Comparison of ENCODE assay signal across 8 cellular contexts in genomic region chr14:60722163-60722835, GRCh38. TPM values are rescaled to one million over a fixed set of nuclear protein-coding genes. Genes with fewer than 3 reads are reported as not detected.
A peak's percentile ranks its signal among the peaks of the same experiment; 100 is the strongest.
DNase-seq lines count a peak whose midpoint lies in the region; ATAC-seq and TF ChIP-seq lines count a peak whose summit lies in the region.

No MANE protein-coding gene starts in this region.

- no peaks in the 10 kb centered on the region for H3K27me3 ChIP-seq in right lobe of liver

- H3K9me3 Mint-ChIP-seq in T-helper 1 cell treated with Interleukin-12 subunit alpha and Interleukin-12 subunit beta and Interleukin-4 antibody, amounts not matched to agents 30 μg/mL and 1 μg/mL, for 36 hours: no peaks in the 10 kb centered on the region
- H3K9me3 Mint-ChIP-seq in central memory CD8-positive, alpha-beta T cell: no peaks in the 10 kb centered on the region

- no peaks in the 10 kb centered on the region for H3K9me3 ChIP-seq in right lobe of liver

- peaks cover 67% of the 10 kb centered on the region for H3K27me3 Mint-ChIP-seq in T-helper 1 cell treated with Interleukin-12 subunit alpha and Interleukin-12 subunit beta and Interleukin-4 antibody, amounts not matched to agents 30 μg/mL and 1 μg/mL, for 36 hours (ENCODE audit: low read depth)
- H3K27me3 Mint-ChIP-seq in central memory CD8-positive, alpha-beta T cell: peaks cover 89% of the 10 kb centered on the region

- ATAC-seq in central memory CD8-positive, alpha-beta T cell (replicated peaks; ENCODE audit: extremely low read depth, poor library complexity, severe bottlenecking): peak; percentile 29
- ATAC-seq in right lobe of liver: peak; percentile 13 to 58 (median 32)
- ATAC-seq in stimulated activated naive CD8-positive, alpha-beta T cell treated with anti-CD3 and anti-CD28 coated beads, Interleukin-15, Interleukin-2, amounts not matched to agents 100 U/mL and 50 U/mL, for 24 hours: peak; percentile 35

- intact Hi-C loops in right lobe of liver (cut with DNase I): loop anchor here in 1 of 2 donors (10.0 kb wide), 1 partner anchor 67 kb away; no protein-coding TSS in a partner anchor

- 0% methylated on average over 17 of the region's 50 CpGs for WGBS in right lobe of liver (ENCODE audit: insufficient coverage, low coverage, low lambda C conversion rate, missing lambda C conversion rate)

- DNase-seq in activated gamma-delta T cell treated with Interleukin-2 at 50 U/mL for 16 hours (peak; percentile 4), activated gamma-delta T cell (lab: John Stamatoyannopoulos, UW) (no peak), KBM-7 (peak; percentile 53), right lobe of liver (peak in 1 of 3 donors; percentile 26), SKM-1 treated with dmso at 0.1 percent for 144 hours (lab: John Stamatoyannopoulos, UW; ENCODE audit: unreplicated experiment) (no peak)
- DNase-seq in central memory CD8-positive, alpha-beta T cell (ENCODE audit: low spot score in 2 of 2): no peak
- peak; percentile 28 for DNase-seq in stimulated activated naive CD8-positive, alpha-beta T cell treated with anti-CD3 and anti-CD28 coated beads, Interleukin-15, Interleukin-2, amounts not matched to agents 100 U/mL and 50 U/mL, for 24 hours

- H3K27ac Mint-ChIP-seq in T-helper 1 cell treated with Interleukin-12 subunit alpha and Interleukin-12 subunit beta and Interleukin-4 antibody, amounts not matched to agents 30 μg/mL and 1 μg/mL, for 36 hours: no peak overlapping the region
- no peak overlapping the region for H3K27ac Mint-ChIP-seq in central memory CD8-positive, alpha-beta T cell (ENCODE audit: low read depth)

- H3K36me3 ChIP-seq in right lobe of liver: no peaks in the 10 kb centered on the region

- peak overlapping the region; percentile 53 to 56 (median 56) for H3K4me3 ChIP-seq in right lobe of liver

- H3K27ac ChIP-seq in right lobe of liver: no peak overlapping the region

- H3K4me3 Mint-ChIP-seq in T-helper 1 cell treated with Interleukin-12 subunit alpha and Interleukin-12 subunit beta and Interleukin-4 antibody, amounts not matched to agents 30 μg/mL and 1 μg/mL, for 36 hours: peak overlapping the region; percentile 81
- H3K4me3 Mint-ChIP-seq in central memory CD8-positive, alpha-beta T cell: peak overlapping the region; percentile 82

- peaks cover 21% of the 10 kb centered on the region for H3K4me1 Mint-ChIP-seq in T-helper 1 cell treated with Interleukin-12 subunit alpha and Interleukin-12 subunit beta and Interleukin-4 antibody, amounts not matched to agents 30 μg/mL and 1 μg/mL, for 36 hours (ENCODE audit: low read depth)
- H3K4me1 Mint-ChIP-seq in central memory CD8-positive, alpha-beta T cell: peaks cover 16% of the 10 kb centered on the region

- no peaks in the 10 kb centered on the region for H3K36me3 Mint-ChIP-seq in T-helper 1 cell treated with Interleukin-12 subunit alpha and Interleukin-12 subunit beta and Interleukin-4 antibody, amounts not matched to agents 30 μg/mL and 1 μg/mL, for 36 hours (ENCODE audit: low read depth)
- H3K36me3 Mint-ChIP-seq in central memory CD8-positive, alpha-beta T cell (ENCODE audit: insufficient read depth): peaks cover 9% of the 10 kb centered on the region

- TF ChIP-seq POLR2A in right lobe of liver (IDR thresholded peaks at IDR 0.05): no peak

- TF ChIP-seq CTCF in right lobe of liver (IDR thresholded peaks at IDR 0.05): no peak

- in situ Hi-C loops in KBM-7 (cut with MboI; ENCODE audit: low pct_unique_long_range_greater_than_20kb, low sequenced_read_pairs): no loop called here

- H3K4me1 ChIP-seq in right lobe of liver: peaks cover 0 to 13% (median 5%) of the 10 kb centered on the region in 4 donors

RNA-seq across cellular contexts. Expression of gene SIX4, which starts 1.9 kb away (rescaled TPM):
- under 1 TPM in 5 of 6 experiments, not detected in 1; 0.04 to 0.43 (median 0.23) TPM for total RNA-seq in right lobe of liver

RNA-seq across cellular contexts. Expression of gene MNAT1, which starts 12.3 kb away (rescaled TPM):
- total RNA-seq in right lobe of liver: 10 to 100 TPM; 10.5 to 15.2 (median 12.3) TPM

Comparison
In these comparisons a context has a peak if more than half of its experiments do, and no peak if none do; other contexts are left out.
1. DNase-seq: peak in activated gamma-delta T cell treated with Interleukin-2 at 50 U/mL for 16 hours (single experiment), KBM-7 (single experiment) and stimulated activated naive CD8-positive, alpha-beta T cell treated with anti-CD3 and anti-CD28 coated beads, Interleukin-15, Interleukin-2, amounts not matched to agents 100 U/mL and 50 U/mL, for 24 hours (single experiment); none in activated gamma-delta T cell (single experiment), central memory CD8-positive, alpha-beta T cell (0 of 2) and SKM-1 treated with dmso at 0.1 percent for 144 hours (single experiment).
2. Peak in every context shown above with its lines, with median percentiles within 50 percentile points of each other: ATAC-seq.